11 cellular contexts compared by ENCODE assay signal in the genomic region with DNA sequence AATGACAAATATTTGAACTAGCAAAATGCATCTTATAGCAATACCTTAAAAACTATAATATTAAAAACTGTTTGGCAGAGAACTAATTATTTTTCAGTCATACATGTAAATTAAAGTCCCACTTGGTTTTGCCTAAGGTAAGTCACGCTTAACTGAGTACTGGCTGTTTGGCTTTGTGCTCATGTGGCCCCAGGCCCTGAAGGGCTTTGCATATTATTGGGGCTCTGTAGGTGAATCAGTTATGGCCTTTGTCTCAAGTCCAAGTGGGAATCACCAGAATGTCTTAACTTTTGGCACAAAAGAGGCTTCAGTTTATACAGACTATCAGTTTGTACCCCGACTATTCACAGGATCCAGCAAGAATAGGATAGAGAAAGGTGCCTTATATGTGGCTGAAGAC. TPM values are rescaled to one million over a fixed set of nuclear protein-coding genes. Genes with fewer than 3 reads are reported as not detected.
"Had no signal": no experiment of that assay in that cellular context is flagged by ENCODE, and none has a peak within 500 bp of the region (broad histone marks: within the 10 kb centered on the region; RNA-seq: fewer than 3 reads in every experiment).

No MANE protein-coding gene starts in this region.

RNA-seq across cellular contexts. Expression of gene OR5B3, which starts 7.1 kb away (rescaled TPM):
- total RNA-seq: OCI-LY7, PC-3, PC-9, Peyer's patch, Right ventricle myocardium inferior, Right ventricle myocardium superior, RPMI7951, SJCRH30, SJSA1, SK-MEL-5 had no signal
- polyA plus RNA-seq: SK-N-SH had no signal

RNA-seq across cellular contexts. Expression of gene OR5B2, which starts 28.3 kb away (rescaled TPM):
- total RNA-seq: OCI-LY7, PC-3, PC-9, Peyer's patch, Right ventricle myocardium inferior, Right ventricle myocardium superior, RPMI7951, SJCRH30, SJSA1, SK-MEL-5 had no signal
- polyA plus RNA-seq: SK-N-SH had no signal

RNA-seq across cellular contexts. Expression of gene OR5B17, which starts 40.8 kb away (rescaled TPM):
- total RNA-seq: OCI-LY7, PC-3, PC-9, Peyer's patch, Right ventricle myocardium inferior, Right ventricle myocardium superior, RPMI7951, SJCRH30, SJSA1, SK-MEL-5 had no signal
- polyA plus RNA-seq: SK-N-SH had no signal

RNA-seq across cellular contexts. Expression of gene OR5B12, which starts 42.4 kb away (rescaled TPM):
- total RNA-seq: OCI-LY7, PC-3, PC-9, Peyer's patch, Right ventricle myocardium inferior, Right ventricle myocardium superior, RPMI7951, SJCRH30, SJSA1, SK-MEL-5 had no signal
- polyA plus RNA-seq: SK-N-SH had no signal
